8 cellular contexts compared by ENCODE assay signal in genomic region chr9:95157491-95158151, GRCh38.
A peak's percentile ranks its signal among the peaks of the same experiment; 100 is the strongest.
DNase-seq lines count a peak whose midpoint lies in the region; ATAC-seq, FAIRE-seq and TF ChIP-seq lines count a peak whose summit lies in the region.

No MANE protein-coding gene starts in this region.

- no peaks in the 10 kb centered on the region for H3K4me1 Mint-ChIP-seq in progenitor cell of endocrine pancreas (ENCODE audit: low read depth)

- no peaks in the 10 kb centered on the region for H3K36me3 ChIP-seq in heart left ventricle
- no peaks in the 10 kb centered on the region for H3K36me3 ChIP-seq in aorta (ENCODE audit: control insufficient read depth in 1 of 2, insufficient read depth in 2 of 2, low read length in 1 of 2)

- FAIRE-seq in GM12892 (lab: Jason Lieb, UNC): peak; percentile 87

- H3K27me3 Mint-ChIP-seq in progenitor cell of endocrine pancreas: no peaks in the 10 kb centered on the region

- intact Hi-C loops in heart left ventricle (cut with DNase I): no loop called here
- intact Hi-C loops in aorta (cut with DNase I): no loop called here

- CTCF ChIA-PET in RWPE1 (lab: Yijun Ruan, JAX): interaction anchor here (0.6 to 0.9 kb wide), 4 partner anchors 10 to 1284 kb away, joined by 3 to 6 read pairs (median 4); no protein-coding TSS in a partner anchor

- TF ChIP-seq CTCF in heart left ventricle (IDR thresholded peaks at IDR 0.05) (no peak), RWPE1 (conservative IDR thresholded peaks at IDR 0.05; ENCODE audit: low read depth) (no peak), progenitor cell of endocrine pancreas (IDR thresholded peaks at IDR 0.05; ENCODE audit: unreplicated experiment) (no peak)

- peak overlapping the region in 6 of 12 donors; percentile 4 to 45 (median 26) for H3K27ac ChIP-seq in heart left ventricle
- H3K27ac ChIP-seq in aorta (ENCODE audit: low read depth in 1 of 2, low read length in 2 of 2): no peak overlapping the region
- H3K27ac ChIP-seq in RWPE1: no peak overlapping the region

- 51 to 59% (median 52%) methylated on average over 7 of the region's 7 CpGs for WGBS in heart left ventricle, 4 donors
- 25 to 28% methylated on average over 7 of the region's 7 CpGs for WGBS in aorta, 2 donors

- POLR2A ChIA-PET in RWPE1 (lab: Yijun Ruan, JAX; ENCODE audit: low non-redundant PET): no interaction called here

- no peak overlapping the region for H3K4me3 Mint-ChIP-seq in progenitor cell of endocrine pancreas (ENCODE audit: low read depth)

- H3K36me3 Mint-ChIP-seq in progenitor cell of endocrine pancreas (ENCODE audit: insufficient read depth): peaks cover 17% of the 10 kb centered on the region

- H3K27me3 ChIP-seq in heart left ventricle (no peaks in the 10 kb centered on the region), aorta (ENCODE audit: control insufficient read depth in 1 of 2, insufficient read depth in 2 of 2, low read length in 1 of 2) (no peaks in the 10 kb centered on the region)

- H3K4me3 ChIP-seq in heart left ventricle (no peak overlapping the region), aorta (ENCODE audit: low read length in 2 of 2) (peak overlapping the region in 1 of 2 donors; percentile 41)

- H3K9me3 Mint-ChIP-seq in progenitor cell of endocrine pancreas (ENCODE audit: low read depth): peaks cover 5% of the 10 kb centered on the region

- no peak for DNase-seq in GM12892 (ENCODE audit: insufficient read length)
- DNase-seq in NOMO-1 treated with DMSO at 0.1 percent for 48 hours (lab: John Stamatoyannopoulos, UW; ENCODE audit: unreplicated experiment): peak; percentile 89
- peak in 3 of 5 donors; percentile 54 to 75 (median 59) for DNase-seq in heart left ventricle
- DNase-seq in aorta: no peak
- no peak for DNase-seq in ecto neural progenitor cell (ENCODE audit: low spot score)
- no peak for DNase-seq in RWPE1 (ENCODE audit: low spot score)
- no peak for DNase-seq in progenitor cell of endocrine pancreas (ENCODE audit: low spot score, unreplicated experiment)

- ATAC-seq in HG02759 (IDR thresholded peaks at IDR 0.05; ENCODE audit: unreplicated experiment) (peak; percentile 91), heart left ventricle (peak; percentile 87 to 94 (median 92)), aorta (ENCODE audit: low FRiP score) (peak; percentile 90)

- H3K4me1 ChIP-seq in heart left ventricle: peaks cover 0 to 21% (median 13%) of the 10 kb centered on the region in 12 donors
- peaks cover 0 to 4% of the 10 kb centered on the region in 2 donors for H3K4me1 ChIP-seq in aorta (ENCODE audit: control insufficient read depth in 1 of 2, insufficient read depth in 2 of 2, low read length in 2 of 2)

- no peak overlapping the region for H3K27ac Mint-ChIP-seq in progenitor cell of endocrine pancreas

- TF ChIP-seq POLR2A in GM12892 (IDR thresholded peaks at IDR 0.05; ENCODE audit: low read depth, low read length): no peak
- TF ChIP-seq POLR2A in heart left ventricle (IDR thresholded peaks at IDR 0.05): no peak

- H3K9me3 ChIP-seq in heart left ventricle (peaks cover 0 to 5% (median 0%) of the 10 kb centered on the region in 12 donors), aorta (ENCODE audit: control insufficient read depth, low read length) (no peaks in the 10 kb centered on the region)

Comparison
In these comparisons a context has a peak if more than half of its experiments do, and no peak if none do; other contexts are left out.
1. DNase-seq: peak in NOMO-1 treated with DMSO at 0.1 percent for 48 hours (single experiment) and heart left ventricle (3 of 5); none in GM12892 (single experiment), aorta (0 of 2), ecto neural progenitor cell (single experiment), RWPE1 (single experiment) and progenitor cell of endocrine pancreas (single experiment).
2. Peak in every context shown above with its lines, with median percentiles within 50 percentile points of each other: ATAC-seq.